In genomic region chr6:72788188-72788587, GRCh38 we compare ENCODE assay signal across 15 cellular contexts.
DNase-seq lines count a peak whose midpoint lies in the region; ATAC-seq and TF ChIP-seq lines count a peak whose summit lies in the region.
"Had no signal": no experiment of that assay in that cellular context is flagged by ENCODE, and none has a peak within 500 bp of the region (broad histone marks: within the 10 kb centered on the region; RNA-seq: fewer than 3 reads in every experiment).

No MANE protein-coding gene starts in this region.

- peak overlapping the region; percentile 41; the same call in 1 of the 2 replicates for H3K27ac ChIP-seq in PC-3 (ENCODE audit: low read length)
- H3K27ac ChIP-seq: dorsolateral prefrontal cortex, left ventricle myocardium inferior had no signal

- no peak for TF ChIP-seq CTCF in PC-3 (conservative IDR thresholded peaks at IDR 0.05; ENCODE audit: low read depth, low read length)
- TF ChIP-seq CTCF in nephron progenitor cell (IDR thresholded peaks at IDR 0.05): no peak
- TF ChIP-seq CTCF in omental fat pad (IDR thresholded peaks at IDR 0.05): no peak

- H3K4me3 Mint-ChIP-seq in nephron progenitor cell: no peak overlapping the region
- H3K4me3 Mint-ChIP-seq: activated naive CD8-positive, alpha-beta T cell treated with anti-CD3 and anti-CD28 coated beads, Interleukin-2, amount 50 U/mL, for 24 hours had no signal

- H3K27me3 ChIP-seq in PC-3 (ENCODE audit: low read length): no peaks in the 10 kb centered on the region
- H3K27me3 ChIP-seq: dorsolateral prefrontal cortex had no signal

- H3F3A ChIP-seq in PC-3 (ENCODE audit: low read length, unreplicated experiment): no peaks in the 10 kb centered on the region

- H3K79me2 ChIP-seq in PC-3 (ENCODE audit: low read length): no peaks in the 10 kb centered on the region

- intact Hi-C loops in PC-3 (cut with micrococcal nuclease): loop anchor here (10.0 kb wide), 1 partner anchor 143 kb away; no protein-coding TSS in a partner anchor

- H2AFZ ChIP-seq in PC-3 (ENCODE audit: low read length): no peak overlapping the region

- no peak overlapping the region for H3K9ac ChIP-seq in PC-3 (ENCODE audit: low read length)

- no peaks in the 10 kb centered on the region for H3K9me3 ChIP-seq in PC-3 (ENCODE audit: low read length)
- H3K9me3 ChIP-seq: left ventricle myocardium inferior had no signal

- CTCF ChIA-PET in PC-3 (lab: Charles Lee): no interaction called here

- no peaks in the 10 kb centered on the region for H3K9me2 ChIP-seq in PC-3 (replicated peaks; ENCODE audit: low read length)

- no peak overlapping the region for H3K4me3 ChIP-seq in PC-3 (ENCODE audit: low read length)
- H3K4me3 ChIP-seq: dorsolateral prefrontal cortex, left ventricle myocardium inferior had no signal

- no peaks in the 10 kb centered on the region for H3K27me3 Mint-ChIP-seq in nephron progenitor cell (ENCODE audit: low read depth, poor library complexity)
- H3K27me3 Mint-ChIP-seq: activated naive CD8-positive, alpha-beta T cell treated with anti-CD3 and anti-CD28 coated beads, Interleukin-2, amount 50 U/mL, for 24 hours had no signal

- peak overlapping the region; percentile 8 for H3K27ac Mint-ChIP-seq in nephron progenitor cell
- H3K27ac Mint-ChIP-seq: activated naive CD8-positive, alpha-beta T cell treated with anti-CD3 and anti-CD28 coated beads, Interleukin-2, amount 50 U/mL, for 24 hours had no signal

- ATAC-seq in PC-3: no peak
- ATAC-seq in omental fat pad (ENCODE audit: low FRiP score): no peak
- ATAC-seq in GM19328 (IDR thresholded peaks at IDR 0.05; ENCODE audit: unreplicated experiment): no peak
- ATAC-seq: activated naive CD8-positive, alpha-beta T cell treated with anti-CD3 and anti-CD28 coated beads, Interleukin-2, amount 50 U/mL, for 24 hours had no signal

- H3K4me1 Mint-ChIP-seq in nephron progenitor cell: peaks cover 13% of the 10 kb centered on the region

- H3K4me1 ChIP-seq in PC-3 (ENCODE audit: insufficient read depth, low read length): peaks cover 16% of the 10 kb centered on the region
- H3K4me1 ChIP-seq: left ventricle myocardium inferior had no signal

- DNase-seq in DMS53 treated with DMSO at 0.1 percent for 48 hours (lab: John Stamatoyannopoulos, UW; ENCODE audit: unreplicated experiment): peak; percentile 9
- DNase-seq in PC-3: peak; percentile 46
- DNase-seq in dedifferentiated amniotic fluid mesenchymal stem cell (ENCODE audit: extremely low spot score): peak; percentile 54
- DNase-seq in nephron progenitor cell: no peak
- DNase-seq in stimulated activated CD4-positive, alpha-beta T cell treated with anti-CD3 and anti-CD28 coated beads, Interleukin-15, amount 100 ng/mL, for 24 hours: no peak
- no peak for DNase-seq in omental fat pad (ENCODE audit: low spot score)
- no peak for DNase-seq in NCI-H510A (lab: John Stamatoyannopoulos, UW)
- DNase-seq: activated naive CD8-positive, alpha-beta T cell treated with anti-CD3 and anti-CD28 coated beads, Interleukin-2, amount 50 U/mL, for 24 hours; DND-41; dorsolateral prefrontal cortex; left ventricle myocardium inferior; NCI-H146; NCI-H774; SIG-M5 had no signal

- POLR2A ChIA-PET in PC-3 (lab: Charles Lee; ENCODE audit: unreplicated experiment): no interaction called here

- no peaks in the 10 kb centered on the region for H3K36me3 ChIP-seq in PC-3 (ENCODE audit: low read depth, low read length)
- H3K36me3 ChIP-seq: left ventricle myocardium inferior had no signal

- no peaks in the 10 kb centered on the region for H4K20me1 ChIP-seq in PC-3 (ENCODE audit: low read length)

- BruUV-seq in PC-3 (replicated peaks; lab: Mats Ljungman, UMichigan): no TSS peak

- H3K4me2 ChIP-seq in PC-3 (ENCODE audit: low read length): no peak overlapping the region

- no peaks in the 10 kb centered on the region for H3K9me3 Mint-ChIP-seq in nephron progenitor cell
- H3K9me3 Mint-ChIP-seq: activated naive CD8-positive, alpha-beta T cell treated with anti-CD3 and anti-CD28 coated beads, Interleukin-2, amount 50 U/mL, for 24 hours had no signal

- no peaks in the 10 kb centered on the region for H3K36me3 Mint-ChIP-seq in nephron progenitor cell (ENCODE audit: low read depth)

Comparison
In these comparisons a context has a peak if more than half of its experiments do, and no peak if none do; other contexts are left out.
1. DNase-seq: peak in DMS53 treated with DMSO at 0.1 percent for 48 hours (single experiment), PC-3 (single experiment) and dedifferentiated amniotic fluid mesenchymal stem cell (single experiment); none in nephron progenitor cell (single experiment), stimulated activated CD4-positive, alpha-beta T cell treated with anti-CD3 and anti-CD28 coated beads, Interleukin-15, amount 100 ng/mL, for 24 hours (single experiment), omental fat pad (single experiment) and NCI-H510A (single experiment).